Comparison of ENCODE assay signal across 24 cellular contexts in the genomic region with DNA sequence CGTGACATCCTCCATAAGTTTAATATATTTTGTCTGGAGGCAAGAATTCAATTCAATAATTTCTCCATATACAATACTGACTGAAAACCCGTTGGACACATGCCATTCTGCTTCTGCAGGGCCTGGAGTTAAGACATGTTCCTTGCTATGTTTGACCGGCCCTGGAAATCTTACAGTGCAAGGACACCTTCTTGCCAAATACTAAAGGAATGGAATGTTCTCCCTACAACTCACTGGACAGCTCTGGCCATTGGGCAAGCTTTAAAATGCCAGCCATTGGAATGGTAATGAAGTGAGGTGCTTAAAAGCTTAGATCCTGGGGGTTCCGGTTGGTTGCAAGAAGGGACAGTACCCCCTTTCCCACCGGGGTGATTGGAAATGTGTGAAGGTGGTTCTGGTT.
DNase-seq lines count a peak whose midpoint lies in the region; ATAC-seq and TF ChIP-seq lines count a peak whose summit lies in the region.
"Had no signal": no experiment of that assay in that cellular context is flagged by ENCODE, and none has a peak within 500 bp of the region (broad histone marks: within the 10 kb centered on the region; RNA-seq: fewer than 3 reads in every experiment).

No MANE protein-coding gene starts in this region.

- H3K4me3 Mint-ChIP-seq in activated T-helper 2 cell treated with anti-CD3 and anti-CD28 coated beads, Interferon-gamma antibody, Interleukin-2, Interleukin-4, amounts not matched to agents 10 μg/mL and 5 μg/mL and 100 μg/mL, durations not matched to agents 14 hours and 24 hours and 36 hours (ENCODE audit: low read depth), result no peak overlapping the region
- H3K4me3 Mint-ChIP-seq: CD8-positive, alpha-beta T cell; H9; HFFc6 had no signal

- H3K9me3 ChIP-seq in right atrium auricular region (no peaks in the 10 kb centered on the region), aorta (ENCODE audit: control insufficient read depth, low read length) (no peaks in the 10 kb centered on the region)
- H3K9me3 ChIP-seq: SJSA1 had no signal

- peak; percentile 15 for ATAC-seq in Right ventricle myocardium inferior
- peak; percentile 64 for ATAC-seq in aorta (ENCODE audit: low FRiP score)
- ATAC-seq in GM21515 (IDR thresholded peaks at IDR 0.05; ENCODE audit: unreplicated experiment), result no peak
- no peak for ATAC-seq in HG02885 (IDR thresholded peaks at IDR 0.05; ENCODE audit: poor library complexity, unreplicated experiment)
- ATAC-seq: CD8-positive, alpha-beta T cell; K562; Panc1 had no signal

- H3K4me3 ChIP-seq in right atrium auricular region, result no peak overlapping the region
- H3K4me3 ChIP-seq in aorta (ENCODE audit: low read length in 2 of 2), result no peak overlapping the region
- H3K4me3 ChIP-seq: K562, SJSA1 had no signal

- DNase-seq in Right ventricle myocardium inferior (ENCODE audit: missing footprints) (no peak), right atrium auricular region (ENCODE audit: low spot score) (no peak), fibroblast of gingiva (ENCODE audit: low read depth) (peak; percentile 79), renal cortical epithelial cell (ENCODE audit: low read depth) (peak; percentile 11), aorta (no peak)
- no peak for DNase-seq in activated T-helper 2 cell treated with anti-CD3 and anti-CD28 coated beads, Interferon-gamma antibody, Interleukin-2, Interleukin-4, amounts not matched to agents 10 μg/mL and 5 μg/mL and 100 μg/mL, durations not matched to agents 14 hours and 24 hours and 36 hours (ENCODE audit: low spot score)
- DNase-seq: 8988T; AML-193; C1 segment of cervical spinal cord; CD8-positive, alpha-beta T cell; DND-41; H9; HFFc6; MM.1S; NCI-H1092; NCI-H1436; NCI-H187 treated with DMSO at 0.1 percent for 48 hours; NCI-H2107; NCI-H748 treated with DMSO at 0.1 percent for 48 hours had no signal

- no peak overlapping the region for H3K27ac Mint-ChIP-seq in activated T-helper 2 cell treated with anti-CD3 and anti-CD28 coated beads, Interferon-gamma antibody, Interleukin-2, Interleukin-4, amounts not matched to agents 10 μg/mL and 5 μg/mL and 100 μg/mL, durations not matched to agents 14 hours and 24 hours and 36 hours
- H3K27ac Mint-ChIP-seq: CD8-positive, alpha-beta T cell; HFFc6 had no signal

- H3K4me1 ChIP-seq in right atrium auricular region, result peaks cover 0 to 4% of the 10 kb centered on the region in 2 donors
- H3K4me1 ChIP-seq in aorta (ENCODE audit: control insufficient read depth in 1 of 2, insufficient read depth in 2 of 2, low read length in 2 of 2), result no peaks in the 10 kb centered on the region
- H3K4me1 ChIP-seq: SJSA1 had no signal

- no peaks in the 10 kb centered on the region for H3K9me3 Mint-ChIP-seq in activated T-helper 2 cell treated with anti-CD3 and anti-CD28 coated beads, Interferon-gamma antibody, Interleukin-2, Interleukin-4, amounts not matched to agents 10 μg/mL and 5 μg/mL and 100 μg/mL, durations not matched to agents 14 hours and 24 hours and 36 hours
- H3K9me3 Mint-ChIP-seq: CD8-positive, alpha-beta T cell; H9; HFFc6 had no signal

- no peaks in the 10 kb centered on the region for H3K4me1 Mint-ChIP-seq in activated T-helper 2 cell treated with anti-CD3 and anti-CD28 coated beads, Interferon-gamma antibody, Interleukin-2, Interleukin-4, amounts not matched to agents 10 μg/mL and 5 μg/mL and 100 μg/mL, durations not matched to agents 14 hours and 24 hours and 36 hours (ENCODE audit: low read depth)

- 36 to 41% methylated on average over 5 of the region's 5 CpGs for WGBS in aorta, 2 donors

- no peak for TF ChIP-seq CTCF in right atrium auricular region (IDR thresholded peaks at IDR 0.05)

- peaks cover 14% of the 10 kb centered on the region for H3K27me3 Mint-ChIP-seq in activated T-helper 2 cell treated with anti-CD3 and anti-CD28 coated beads, Interferon-gamma antibody, Interleukin-2, Interleukin-4, amounts not matched to agents 10 μg/mL and 5 μg/mL and 100 μg/mL, durations not matched to agents 14 hours and 24 hours and 36 hours (ENCODE audit: low read depth)

- no peaks in the 10 kb centered on the region for H3K36me3 ChIP-seq in right atrium auricular region
- H3K36me3 ChIP-seq in aorta (ENCODE audit: control insufficient read depth in 1 of 2, insufficient read depth in 2 of 2, low read length in 1 of 2), result no peaks in the 10 kb centered on the region
- H3K36me3 ChIP-seq: SJSA1 had no signal

- H3K36me3 Mint-ChIP-seq in activated T-helper 2 cell treated with anti-CD3 and anti-CD28 coated beads, Interferon-gamma antibody, Interleukin-2, Interleukin-4, amounts not matched to agents 10 μg/mL and 5 μg/mL and 100 μg/mL, durations not matched to agents 14 hours and 24 hours and 36 hours (ENCODE audit: low read depth), result no peaks in the 10 kb centered on the region
- H3K36me3 Mint-ChIP-seq: CD8-positive, alpha-beta T cell had no signal

- intact Hi-C loops in Right ventricle myocardium inferior (cut with DNase I), result no loop called here
- intact Hi-C loops in aorta (cut with DNase I), result loop anchor here in 1 of 2 donors (5.0 kb wide), 1 partner anchor 38 kb away; no protein-coding TSS in a partner anchor
- intact Hi-C loops in activated T-helper 2 cell treated with anti-CD3 and anti-CD28 coated beads, Interferon-gamma antibody, Interleukin-2, Interleukin-4, amounts not matched to agents 10 μg/mL and 5 μg/mL and 100 μg/mL, durations not matched to agents 14 hours and 24 hours and 36 hours (cut with micrococcal nuclease), result no loop called here

- H3K27ac ChIP-seq in right atrium auricular region (no peak overlapping the region), aorta (ENCODE audit: low read depth in 1 of 2, low read length in 2 of 2) (peak overlapping the region in 1 of 2 donors; percentile 48)
- H3K27ac ChIP-seq: SJSA1 had no signal

- H3K27me3 ChIP-seq in right atrium auricular region, result no peaks in the 10 kb centered on the region
- H3K27me3 ChIP-seq in aorta (ENCODE audit: control insufficient read depth in 1 of 2, insufficient read depth in 2 of 2, low read length in 1 of 2), result no peaks in the 10 kb centered on the region
- H3K27me3 ChIP-seq: SJSA1 had no signal

Comparison
In these comparisons a context has a peak if more than half of its experiments do, and no peak if none do; other contexts are left out.
1. ATAC-seq: peak in Right ventricle myocardium inferior (single experiment) and aorta (single experiment); none in GM21515 (single experiment) and HG02885 (single experiment).
2. DNase-seq: peak in fibroblast of gingiva (single experiment) and renal cortical epithelial cell (single experiment); none in Right ventricle myocardium inferior (single experiment), right atrium auricular region (single experiment), aorta (0 of 2) and activated T-helper 2 cell treated with anti-CD3 and anti-CD28 coated beads, Interferon-gamma antibody, Interleukin-2, Interleukin-4, amounts not matched to agents 10 μg/mL and 5 μg/mL and 100 μg/mL, durations not matched to agents 14 hours and 24 hours and 36 hours (single experiment).